ENCODE assay signal across 10 cellular contexts in genomic region chr16:89314858-89315257, GRCh38.
DNase-seq lines count a peak whose midpoint lies in the region; ATAC-seq and TF ChIP-seq lines count a peak whose summit lies in the region.
"Had no signal": no experiment of that assay in that cellular context is flagged by ENCODE, and none has a peak within 500 bp of the region (broad histone marks: within the 10 kb centered on the region; RNA-seq: fewer than 3 reads in every experiment).

No MANE protein-coding gene starts in this region.

- peaks cover 93% of the 10 kb centered on the region for H3K4me1 Mint-ChIP-seq in CD4-positive, alpha-beta T cell (ENCODE audit: low read depth)
- peaks cover 66% of the 10 kb centered on the region for H3K4me1 Mint-ChIP-seq in chondrocyte (ENCODE audit: low read depth)

- H3K9me2 ChIP-seq in Loucy (replicated peaks; ENCODE audit: low read depth, low read length): no peaks in the 10 kb centered on the region

- H3K4me3 ChIP-seq in Loucy (ENCODE audit: low read length, poor library complexity, severe bottlenecking) (peak overlapping the region; percentile 62), osteoblast (ENCODE audit: insufficient read depth, low read length) (no peak overlapping the region)
- H3K4me3 ChIP-seq: body of pancreas had no signal

- POLR2A ChIA-PET in CD4-positive, alpha-beta T cell (lab: Charles Lee): interaction anchor here (0.7 to 3.8 kb wide), 14 partner anchors 9 to 249 kb away, joined by 3 to 16 read pairs (median 5); partner anchors contain the start of gene SPG7

- H4K20me1 ChIP-seq in Loucy (ENCODE audit: insufficient read depth, low read length, poor library complexity, severe bottlenecking) (peaks cover 77% of the 10 kb centered on the region), osteoblast (ENCODE audit: insufficient read depth, low read length) (peaks cover 31% of the 10 kb centered on the region)

- H3K36me3 ChIP-seq in Loucy (ENCODE audit: insufficient read depth, low read length): peaks cover 21% of the 10 kb centered on the region; the same call in 1 of the 2 replicates
- H3K36me3 ChIP-seq in osteoblast (ENCODE audit: insufficient read depth, low read length): peaks cover 16% of the 10 kb centered on the region

- H3K27ac Mint-ChIP-seq in CD4-positive, alpha-beta T cell: peak overlapping the region; percentile 98
- peak overlapping the region; percentile 96 for H3K27ac Mint-ChIP-seq in chondrocyte (ENCODE audit: unreplicated experiment)

- H3K27ac ChIP-seq in CD4-positive, alpha-beta T cell (ENCODE audit: low read depth, low read length): peak overlapping the region; percentile 93
- no peak overlapping the region for H3K27ac ChIP-seq in osteoblast (ENCODE audit: low read depth, low read length)
- H3K27ac ChIP-seq: KMS-11 had no signal

- intact Hi-C loops in CD4-positive, alpha-beta T cell (cut with DNase I, micrococcal nuclease): loop anchor here in 1 of 2 experiments (2.0 to 5.0 kb wide), 3 partner anchors 47 to 172 kb away; no protein-coding TSS in a partner anchor

- H3K27me3 ChIP-seq in CD4-positive, alpha-beta T cell (ENCODE audit: control insufficient read depth, insufficient read depth, low read length): no peaks in the 10 kb centered on the region
- H3K27me3 ChIP-seq in Loucy (ENCODE audit: insufficient read depth, low read length, poor library complexity, severe bottlenecking): no peaks in the 10 kb centered on the region
- no peaks in the 10 kb centered on the region for H3K27me3 ChIP-seq in osteoblast (ENCODE audit: insufficient read depth, low read length)
- H3K27me3 ChIP-seq: body of pancreas had no signal

- no peak for TF ChIP-seq CTCF in CD4-positive, alpha-beta T cell (IDR thresholded peaks at IDR 0.05)
- TF ChIP-seq CTCF in Loucy (conservative IDR thresholded peaks at IDR 0.05; ENCODE audit: low read length) (no peak), chondrocyte (IDR thresholded peaks at IDR 0.05) (no peak), osteoblast (IDR thresholded peaks at IDR 0.05; ENCODE audit: extremely low read depth, low read depth, low read length) (no peak)

- H3K4me1 ChIP-seq in Loucy (ENCODE audit: insufficient read depth, low read length, poor library complexity, severe bottlenecking): peaks cover 40% of the 10 kb centered on the region
- peaks cover 33% of the 10 kb centered on the region for H3K4me1 ChIP-seq in osteoblast (ENCODE audit: insufficient read depth, low read length)

- no peak overlapping the region for H2AFZ ChIP-seq in Loucy (ENCODE audit: low read length)
- no peak overlapping the region for H2AFZ ChIP-seq in osteoblast (ENCODE audit: low read length)

- peaks cover 39% of the 10 kb centered on the region for H3K36me3 Mint-ChIP-seq in CD4-positive, alpha-beta T cell (ENCODE audit: low read depth)
- peaks cover 10% of the 10 kb centered on the region for H3K36me3 Mint-ChIP-seq in chondrocyte (ENCODE audit: low read depth)

- no peak for ATAC-seq in CD4-positive, alpha-beta T cell (ENCODE audit: poor library complexity)
- no peak for ATAC-seq in HG02973 (IDR thresholded peaks at IDR 0.05; ENCODE audit: unreplicated experiment)
- ATAC-seq: body of pancreas had no signal

- peak overlapping the region; percentile 76 for H3K4me3 Mint-ChIP-seq in CD4-positive, alpha-beta T cell
- H3K4me3 Mint-ChIP-seq in chondrocyte (ENCODE audit: unreplicated experiment): no peak overlapping the region
- H3K4me3 Mint-ChIP-seq: nephron had no signal

- no peak overlapping the region for H3K9ac ChIP-seq in Loucy (ENCODE audit: low read depth, low read length, poor library complexity, severe bottlenecking)
- H3K9ac ChIP-seq: KMS-11 had no signal

- CTCF ChIA-PET in CD4-positive, alpha-beta T cell (lab: Charles Lee): interaction anchor here (0.6 to 1.8 kb wide), 7 partner anchors 10 to 194 kb away, joined by 3 to 5 read pairs (median 3); no protein-coding TSS in a partner anchor

- no peaks in the 10 kb centered on the region for H3K9me3 Mint-ChIP-seq in CD4-positive, alpha-beta T cell
- H3K9me3 Mint-ChIP-seq in chondrocyte (ENCODE audit: low read depth): no peaks in the 10 kb centered on the region
- H3K9me3 Mint-ChIP-seq: nephron had no signal

- H3K27me3 Mint-ChIP-seq in CD4-positive, alpha-beta T cell: no peaks in the 10 kb centered on the region
- no peaks in the 10 kb centered on the region for H3K27me3 Mint-ChIP-seq in chondrocyte (ENCODE audit: low read depth)

- peak overlapping the region; percentile 93 for H3K4me2 ChIP-seq in Loucy (ENCODE audit: low read depth, low read length, poor library complexity, severe bottlenecking)
- H3K4me2 ChIP-seq in osteoblast (ENCODE audit: insufficient read depth, low read length): no peak overlapping the region
- H3K4me2 ChIP-seq: KMS-11 had no signal

- H3K79me2 ChIP-seq in Loucy (ENCODE audit: insufficient read depth, low read length) (peaks cover 86% of the 10 kb centered on the region), osteoblast (ENCODE audit: insufficient read depth, low read length) (peaks cover 100% of the 10 kb centered on the region)

- no peaks in the 10 kb centered on the region for H3K9me3 ChIP-seq in CD4-positive, alpha-beta T cell (ENCODE audit: control insufficient read depth, low read length)
- H3K9me3 ChIP-seq in Loucy (ENCODE audit: insufficient read depth, low read depth, low read length) (no peaks in the 10 kb centered on the region), osteoblast (ENCODE audit: low read depth, low read length) (no peaks in the 10 kb centered on the region)
- H3K9me3 ChIP-seq: body of pancreas had no signal

- peaks cover 13% of the 10 kb centered on the region; the same call in 1 of the 2 replicates for H3F3A ChIP-seq in Loucy (ENCODE audit: low read depth)

- DNase-seq in CD4-positive, alpha-beta T cell: no peak
- DNase-seq in chondrocyte (ENCODE audit: low spot score) (no peak), osteoblast (ENCODE audit: insufficient read length, low spot score, missing footprints) (peak; percentile 63), GM19240 (ENCODE audit: insufficient read length, low spot score) (no peak), DMS53 (lab: John Stamatoyannopoulos, UW) (no peak)
- DNase-seq: body of pancreas had no signal
